Comparison of ENCODE assay signal across 8 cellular contexts in genomic region chr12:92561543-92561899, GRCh38.
DNase-seq lines count a peak whose midpoint lies in the region; ATAC-seq and TF ChIP-seq lines count a peak whose summit lies in the region.

No MANE protein-coding gene starts in this region.

- DNase-seq in GM04503 (ENCODE audit: low read depth) (peak; percentile 73), NCI-H69 (lab: John Stamatoyannopoulos, UW) (peak; percentile 35), fibroblast of gingiva (ENCODE audit: low read depth) (peak; percentile 93), sciatic nerve (ENCODE audit: low spot score) (no peak), SHP77 treated with DMSO at 0.1 percent for 48 hours (lab: John Stamatoyannopoulos, UW) (no peak)

- intact Hi-C loops in sciatic nerve (cut with DNase I) = no loop called here

- ATAC-seq in sciatic nerve = peak; percentile 93
- ATAC-seq in HG02870 (IDR thresholded peaks at IDR 0.05; ENCODE audit: unreplicated experiment) = no peak
- no peak for ATAC-seq in HG03469 (IDR thresholded peaks at IDR 0.05; ENCODE audit: unreplicated experiment)
- no peak for ATAC-seq in GM18505 (IDR thresholded peaks at IDR 0.05; ENCODE audit: unreplicated experiment)

- no peak for TF ChIP-seq POLR2A in GM18505 (IDR thresholded peaks at IDR 0.05; ENCODE audit: borderline replicate concordance, extremely low read depth, insufficient read depth, insufficient read length)

Comparison
In these comparisons a context has a peak if more than half of its experiments do, and no peak if none do; other contexts are left out.
1. DNase-seq: peak in GM04503 (single experiment), NCI-H69 (single experiment) and fibroblast of gingiva (single experiment); none in sciatic nerve (single experiment) and SHP77 treated with DMSO at 0.1 percent for 48 hours (single experiment).